Comparison of ENCODE assay signal across 8 cellular contexts in genomic region chr12:46661161-46661845, GRCh38.
A peak's percentile ranks its signal among the peaks of the same experiment; 100 is the strongest.
DNase-seq lines count a peak whose midpoint lies in the region; ATAC-seq and TF ChIP-seq lines count a peak whose summit lies in the region.

No MANE protein-coding gene starts in this region.

- TF ChIP-seq CTCF in BE2C (IDR thresholded peaks at IDR 0.05; ENCODE audit: low read depth, low read length) = peak; percentile 90

- H3K4me3 ChIP-seq in BE2C (ENCODE audit: low read depth, low read length) = no peak overlapping the region

- no peaks in the 10 kb centered on the region for H3K27me3 ChIP-seq in BE2C

- H3K27ac Mint-ChIP-seq in T-helper 2 cell treated with Interferon-gamma antibody and Interleukin-4, amounts not matched to agents 5 μg/mL and 100 μg/mL, for 36 hours = peak overlapping the region; percentile 60
- peak overlapping the region; percentile 57 to 88 for H3K27ac Mint-ChIP-seq in natural killer cell treated with Interleukin-12 subunit alpha and Interleukin-12 subunit beta and Interleukin-15 and Interleukin-18, amount 100 ng/mL, for 72 hours

- no peaks in the 10 kb centered on the region for H3K27me3 Mint-ChIP-seq in T-helper 2 cell treated with Interferon-gamma antibody and Interleukin-4, amounts not matched to agents 5 μg/mL and 100 μg/mL, for 36 hours (ENCODE audit: low read depth)
- H3K27me3 Mint-ChIP-seq in natural killer cell treated with Interleukin-12 subunit alpha and Interleukin-12 subunit beta and Interleukin-15 and Interleukin-18, amount 100 ng/mL, for 72 hours = no peaks in the 10 kb centered on the region

- ATAC-seq in GM18511 (IDR thresholded peaks at IDR 0.05; ENCODE audit: unreplicated experiment) (peak; percentile 85), HG02885 (IDR thresholded peaks at IDR 0.05; ENCODE audit: poor library complexity, unreplicated experiment) (peak; percentile 85)
- peak; percentile 68 to 74 for ATAC-seq in natural killer cell treated with Interleukin-12 subunit alpha and Interleukin-12 subunit beta and Interleukin-15 and Interleukin-18, amount 100 ng/mL, for 72 hours

- no peaks in the 10 kb centered on the region for H3K9me3 ChIP-seq in BE2C

- H3K4me1 Mint-ChIP-seq in T-helper 2 cell treated with Interferon-gamma antibody and Interleukin-4, amounts not matched to agents 5 μg/mL and 100 μg/mL, for 36 hours (ENCODE audit: low read depth) = peaks cover 47% of the 10 kb centered on the region
- H3K4me1 Mint-ChIP-seq in natural killer cell treated with Interleukin-12 subunit alpha and Interleukin-12 subunit beta and Interleukin-15 and Interleukin-18, amount 100 ng/mL, for 72 hours (ENCODE audit: low read depth in 2 of 2) = peaks cover 36 to 58% of the 10 kb centered on the region in 2 donors

- peaks cover 3% of the 10 kb centered on the region; the same call in 1 of the 2 replicates for H3K4me1 ChIP-seq in BE2C

- no peaks in the 10 kb centered on the region for H3K9me3 Mint-ChIP-seq in T-helper 2 cell treated with Interferon-gamma antibody and Interleukin-4, amounts not matched to agents 5 μg/mL and 100 μg/mL, for 36 hours
- H3K9me3 Mint-ChIP-seq in natural killer cell treated with Interleukin-12 subunit alpha and Interleukin-12 subunit beta and Interleukin-15 and Interleukin-18, amount 100 ng/mL, for 72 hours = no peaks in the 10 kb centered on the region

- peak overlapping the region; percentile 19 for H3K4me3 Mint-ChIP-seq in T-helper 2 cell treated with Interferon-gamma antibody and Interleukin-4, amounts not matched to agents 5 μg/mL and 100 μg/mL, for 36 hours
- H3K4me3 Mint-ChIP-seq in natural killer cell treated with Interleukin-12 subunit alpha and Interleukin-12 subunit beta and Interleukin-15 and Interleukin-18, amount 100 ng/mL, for 72 hours = peak overlapping the region; percentile 51

- H3K36me3 ChIP-seq in BE2C = no peaks in the 10 kb centered on the region

- no peaks in the 10 kb centered on the region for H3K36me3 Mint-ChIP-seq in T-helper 2 cell treated with Interferon-gamma antibody and Interleukin-4, amounts not matched to agents 5 μg/mL and 100 μg/mL, for 36 hours (ENCODE audit: low read depth)
- no peaks in the 10 kb centered on the region for H3K36me3 Mint-ChIP-seq in natural killer cell treated with Interleukin-12 subunit alpha and Interleukin-12 subunit beta and Interleukin-15 and Interleukin-18, amount 100 ng/mL, for 72 hours

- DNase-seq in BE2C (peak; percentile 30), NCI-H1436 (lab: John Stamatoyannopoulos, UW) (peak; percentile 36), fibroblast of peridontal ligament (ENCODE audit: extremely low read depth) (peak; percentile 93), OCI-M2 (lab: John Stamatoyannopoulos, UW; ENCODE audit: unreplicated experiment) (no peak)
- DNase-seq in T-helper 2 cell treated with Interferon-gamma antibody and Interleukin-4, amounts not matched to agents 5 μg/mL and 100 μg/mL, for 36 hours (ENCODE audit: low spot score) = no peak
- DNase-seq in natural killer cell treated with Interleukin-12 subunit alpha and Interleukin-12 subunit beta and Interleukin-15 and Interleukin-18, amount 100 ng/mL, for 72 hours (ENCODE audit: low spot score) = no peak

Comparison
In these comparisons a context has a peak if more than half of its experiments do, and no peak if none do; other contexts are left out.
1. DNase-seq: peak in BE2C (single experiment), NCI-H1436 (single experiment) and fibroblast of peridontal ligament (single experiment); none in T-helper 2 cell treated with Interferon-gamma antibody and Interleukin-4, amounts not matched to agents 5 μg/mL and 100 μg/mL, for 36 hours (single experiment), natural killer cell treated with Interleukin-12 subunit alpha and Interleukin-12 subunit beta and Interleukin-15 and Interleukin-18, amount 100 ng/mL, for 72 hours (single experiment) and OCI-M2 (single experiment).
2. Peak in every context shown above with its lines, with median percentiles within 50 percentile points of each other: ATAC-seq.